1 cellular context compared by ENCODE assay signal in genomic region chr19:870963-871401, GRCh38.
TF ChIP-seq lines count a peak whose summit lies in the region.

No MANE protein-coding gene starts in this region.

TF ChIP-seq in K562, 482 proteins besides CTCF, POLR2A, EP300 and RAD21:
- TF ChIP-seq ZBTB5 (IDR thresholded peaks at IDR 0.05), result no peak
- TF ChIP-seq ZNF398 (CRISPR knock-in tag; IDR thresholded peaks at IDR 0.05), result no peak
- no peak for TF ChIP-seq XRCC4 (IDR thresholded peaks at IDR 0.05; ENCODE audit: extremely low read depth, insufficient read depth, insufficient read length)
- no peak for TF ChIP-seq ZFP1 (CRISPR knock-in tag; IDR thresholded peaks at IDR 0.05)
- no peak for TF ChIP-seq ZFP36 (IDR thresholded peaks at IDR 0.05; ENCODE audit: low read depth, low read length, partially characterized antibody)
- no peak for TF ChIP-seq ZNF644 (tag; IDR thresholded peaks at IDR 0.05; ENCODE audit: low read depth)
- TF ChIP-seq GATAD2A (IDR thresholded peaks at IDR 0.05), result no peak
- peak; percentile 61 for TF ChIP-seq PCBP1 (IDR thresholded peaks at IDR 0.05; ENCODE audit: low read depth, low read length, poor library complexity, severe bottlenecking)
- TF ChIP-seq ZNF639 (CRISPR knock-in tag; conservative IDR thresholded peaks at IDR 0.05 in 1 of 2, IDR thresholded peaks at IDR 0.05 in 1 of 2), result no peak
- TF ChIP-seq HCFC1 (IDR thresholded peaks at IDR 0.05; ENCODE audit: low read depth, low read length), result no peak
- peak; percentile 60 for TF ChIP-seq RBM22 (IDR thresholded peaks at IDR 0.05; ENCODE audit: low read depth, low read length, poor library complexity, severe bottlenecking)
- no peak for TF ChIP-seq SMARCA4 (IDR thresholded peaks at IDR 0.05)
- TF ChIP-seq PREB (CRISPR knock-in tag; IDR thresholded peaks at IDR 0.05), result no peak
- TF ChIP-seq ATF2 (CRISPR knock-in tag; IDR thresholded peaks at IDR 0.05), result no peak
- TF ChIP-seq POLR2G (IDR thresholded peaks at IDR 0.05; ENCODE audit: low read depth, low read length), result peak; percentile 65
- peak; percentile 36; the same call in 1 of the 2 replicates for TF ChIP-seq RBFOX2 (IDR thresholded peaks at IDR 0.05; ENCODE audit: low read depth, low read length)
- TF ChIP-seq RFX1 (IDR thresholded peaks at IDR 0.05), result no peak
- no peak for TF ChIP-seq ETV6 (IDR thresholded peaks at IDR 0.05; ENCODE audit: borderline replicate concordance in 1 of 2, low read depth in 2 of 2, low read length in 1 of 2)
- TF ChIP-seq ETV6 (CRISPR knock-in tag; IDR thresholded peaks at IDR 0.05; ENCODE audit: borderline replicate concordance), result no peak
- TF ChIP-seq HNRNPL (IDR thresholded peaks at IDR 0.05; ENCODE audit: low read depth, low read length), result peak; percentile 77; the same call in 1 of the 2 replicates
- no peak for TF ChIP-seq CSDE1 (IDR thresholded peaks at IDR 0.05)
- no peak for TF ChIP-seq ARID4B (CRISPR knock-in tag; IDR thresholded peaks at IDR 0.05)
- peak; percentile 42 for TF ChIP-seq FIP1L1 (IDR thresholded peaks at IDR 0.05; ENCODE audit: low read depth, low read length, poor library complexity, severe bottlenecking)
- TF ChIP-seq ZFPM2 (CRISPR knock-in tag; IDR thresholded peaks at IDR 0.05), result no peak
